8 cellular contexts compared by ENCODE assay signal in the genomic region with DNA sequence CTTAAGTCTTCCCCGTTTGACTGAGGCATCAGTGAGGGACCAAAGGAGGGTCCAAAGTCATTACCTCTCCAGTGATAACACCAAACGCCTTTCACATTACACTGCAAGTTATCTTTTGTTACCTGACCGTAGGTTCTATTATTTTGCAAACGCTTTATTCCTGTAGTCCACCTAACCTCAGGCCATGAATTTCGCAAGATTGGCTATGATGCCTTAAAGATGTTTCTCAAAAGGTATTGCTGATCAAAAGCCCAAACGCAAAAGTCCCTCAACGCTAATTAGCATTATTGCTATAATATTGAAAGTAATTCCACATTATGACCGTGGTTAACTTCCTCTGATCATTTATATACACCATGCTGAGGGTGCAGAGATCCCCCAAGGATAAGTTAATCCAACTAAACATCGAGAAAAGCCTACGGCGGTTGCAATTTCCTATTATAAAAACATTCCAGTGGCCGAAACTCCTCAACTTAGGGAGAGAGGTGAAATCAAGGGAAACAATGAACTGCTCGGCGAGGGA. TPM values are rescaled to one million over a fixed set of nuclear protein-coding genes. Genes with fewer than 3 reads are reported as not detected.
DNase-seq lines count a peak whose midpoint lies in the region; ATAC-seq and TF ChIP-seq lines count a peak whose summit lies in the region.

No MANE protein-coding gene starts in this region.

- ATAC-seq in HG03378 (IDR thresholded peaks at IDR 0.05; ENCODE audit: unreplicated experiment) (peak; percentile 14), lower lobe of right lung (no peak), HG03521 (IDR thresholded peaks at IDR 0.05; ENCODE audit: unreplicated experiment) (no peak), GM21576 (IDR thresholded peaks at IDR 0.05; ENCODE audit: unreplicated experiment) (no peak)

- intact Hi-C loops in Calu3 (cut with micrococcal nuclease; ENCODE audit: unreplicated experiment) (no loop called here), ascending aorta (cut with DNase I) (no loop called here), lower lobe of right lung (cut with DNase I) (no loop called here)

- BruUV-seq in Calu3 (replicated peaks; lab: Mats Ljungman, UMichigan): TSS peak; percentile 63

- H3K27me3 Mint-ChIP-seq in Calu3 (ENCODE audit: unreplicated experiment): no peaks in the 10 kb centered on the region

- TF ChIP-seq CTCF in Calu3 (IDR thresholded peaks at IDR 0.05; ENCODE audit: unreplicated experiment): no peak
- no peak for TF ChIP-seq CTCF in ascending aorta (IDR thresholded peaks at IDR 0.05)
- no peak for TF ChIP-seq CTCF in lower lobe of right lung (IDR thresholded peaks at IDR 0.05)

- no peaks in the 10 kb centered on the region for H3K27me3 ChIP-seq in ascending aorta
- H3K27me3 ChIP-seq in lower lobe of right lung (ENCODE audit: low read depth): no peaks in the 10 kb centered on the region

- H3K9me3 Mint-ChIP-seq in Calu3 (ENCODE audit: low read depth, unreplicated experiment): no peaks in the 10 kb centered on the region

- CTCF ChIA-PET in Calu3 (lab: Charles Lee): interaction anchor here (0.7 to 1.2 kb wide), 2 partner anchors 23 to 64 kb away, joined by 3 to 4 read pairs; a partner anchor contains a TSS

- H3K4me3 Mint-ChIP-seq in Calu3 (ENCODE audit: low read depth, unreplicated experiment): peak overlapping the region; percentile 94

- DNase-seq in Calu3: no peak
- DNase-seq in ascending aorta (ENCODE audit: low spot score in 2 of 2): no peak
- no peak for DNase-seq in lower lobe of right lung
- DNase-seq in hippocampal formation (lab: John Stamatoyannopoulos, UW): no peak
- DNase-seq in stimulated activated CD4-positive, alpha-beta T cell treated with anti-CD3 and anti-CD28 coated beads, Interleukin-15, amount 100 ng/mL, for 24 hours: no peak

- H3K4me3 ChIP-seq in ascending aorta (peak overlapping the region; percentile 68 to 78), lower lobe of right lung (peak overlapping the region; percentile 68)

- H3K36me3 ChIP-seq in ascending aorta (no peaks in the 10 kb centered on the region), lower lobe of right lung (no peaks in the 10 kb centered on the region)

- H3K27ac Mint-ChIP-seq in Calu3 (ENCODE audit: unreplicated experiment): peak overlapping the region; percentile 80

- peaks cover 70% of the 10 kb centered on the region for H3K36me3 Mint-ChIP-seq in Calu3 (ENCODE audit: insufficient read depth, unreplicated experiment)

- H3K27ac ChIP-seq in ascending aorta: peak overlapping the region in 1 of 2 donors; percentile 45
- H3K27ac ChIP-seq in lower lobe of right lung: no peak overlapping the region

- H3K9me3 ChIP-seq in ascending aorta (no peaks in the 10 kb centered on the region), lower lobe of right lung (no peaks in the 10 kb centered on the region)

- peaks cover 9% of the 10 kb centered on the region for H3K4me1 Mint-ChIP-seq in Calu3 (ENCODE audit: low read depth, unreplicated experiment)

- peaks cover 3 to 10% of the 10 kb centered on the region in 2 donors for H3K4me1 ChIP-seq in ascending aorta
- peaks cover 7% of the 10 kb centered on the region for H3K4me1 ChIP-seq in lower lobe of right lung

RNA-seq across cellular contexts. Expression of a gene that starts 0.6 kb away (rescaled TPM):
- 37.7 and 40.0 TPM in 2 replicates for total RNA-seq in Calu3 (2022)
- total RNA-seq in ascending aorta: 1.4 TPM
- 7.1 TPM for total RNA-seq in lower lobe of right lung

RNA-seq across cellular contexts. Expression of a gene that starts 56.2 kb away (rescaled TPM):
- total RNA-seq in Calu3 (2022): 42.1 and 44.1 TPM in 2 replicates
- 9.5 TPM for total RNA-seq in ascending aorta
- 29.4 TPM for total RNA-seq in lower lobe of right lung
